ENCODE assay signal across 18 cellular contexts in the genomic region with DNA sequence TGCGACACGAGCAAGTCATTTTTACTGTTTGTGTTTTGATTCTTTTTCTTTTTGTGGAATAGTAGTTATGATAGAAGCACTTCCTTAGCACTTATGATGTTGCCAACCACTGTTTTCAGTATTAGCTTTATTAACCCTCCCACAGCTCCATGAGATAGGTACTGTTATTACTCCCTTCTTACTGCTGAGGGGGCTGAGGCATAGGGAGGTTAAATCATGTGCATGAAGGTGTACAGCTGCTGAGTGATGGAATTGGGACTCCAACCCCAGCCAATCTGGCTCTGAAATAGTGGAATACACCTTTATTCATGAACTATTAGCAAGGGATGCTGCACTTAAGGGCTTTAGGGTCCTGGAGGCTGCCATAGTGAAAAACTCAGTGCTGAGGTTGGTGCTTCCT. TPM values are rescaled to one million over a fixed set of nuclear protein-coding genes. Genes with fewer than 3 reads are reported as not detected.
"Had no signal": no experiment of that assay in that cellular context is flagged by ENCODE, and none has a peak within 500 bp of the region (broad histone marks: within the 10 kb centered on the region; RNA-seq: fewer than 3 reads in every experiment).

No MANE protein-coding gene starts in this region.

- H3K27me3 ChIP-seq: esophagus muscularis mucosa, gastrocnemius medialis, left lung, tibial artery, upper lobe of left lung, uterus had no signal

- H3K4me3 ChIP-seq: esophagus muscularis mucosa, gastrocnemius medialis, left lung, lower lobe of right lung, tibial artery, upper lobe of left lung, uterus had no signal

- ATAC-seq: effector memory CD8-positive, alpha-beta T cell; gastrocnemius medialis; left lung; lower lobe of right lung; natural killer cell had no signal

- H3K36me3 ChIP-seq: uterus had no signal

- H3K27ac ChIP-seq: epithelial cell of prostate, esophagus muscularis mucosa, gastrocnemius medialis, left lung, lower lobe of right lung, tibial artery, upper lobe of left lung had no signal

- DNase-seq: effector memory CD8-positive, alpha-beta T cell; gastrocnemius medialis; islet precursor cell; left lung; lower lobe of right lung; natural killer cell; right cardiac atrium; small intestine; stimulated activated CD4-positive, alpha-beta T cell treated with anti-CD3 and anti-CD28 coated beads, Interleukin-12 subunit alpha, Interleukin-12 subunit beta, amount 100 ng/mL, for 4 hours; stimulated activated naive CD4-positive, alpha-beta T cell treated with Interleukin-2 at 50 U/mL for 16 hours; tibial artery; uterus had no signal

- H3K9me3 ChIP-seq: esophagus muscularis mucosa, gastrocnemius medialis, left lung, lower lobe of right lung, tibial artery, upper lobe of left lung, uterus had no signal

- H3K4me1 ChIP-seq: esophagus muscularis mucosa, gastrocnemius medialis, left lung, lower lobe of right lung, tibial artery, upper lobe of left lung, uterus had no signal

- H3K27ac Mint-ChIP-seq: memory B cell, mesothelial cell of epicardium, natural killer cell had no signal

- H3K4me1 Mint-ChIP-seq: memory B cell, neural crest cell had no signal

- H3K4me3 Mint-ChIP-seq: effector memory CD8-positive, alpha-beta T cell; memory B cell; mesothelial cell of epicardium; natural killer cell; neural crest cell had no signal

- H3K27me3 Mint-ChIP-seq: effector memory CD8-positive, alpha-beta T cell; memory B cell had no signal

- H3K9me3 Mint-ChIP-seq: effector memory CD8-positive, alpha-beta T cell; memory B cell; mesothelial cell of epicardium; natural killer cell; neural crest cell had no signal

RNA-seq across cellular contexts. Expression of gene MARCHF4, which starts 59.2 kb away (rescaled TPM):
- total RNA-seq: esophagus muscularis mucosa, gastrocnemius medialis, natural killer cell had no signal
